9 cellular contexts compared by ENCODE assay signal in genomic region chr10:92688573-92688926, GRCh38. TPM values are rescaled to one million over a fixed set of nuclear protein-coding genes. Genes with fewer than 3 reads are reported as not detected.
DNase-seq lines count a peak whose midpoint lies in the region; ATAC-seq and TF ChIP-seq lines count a peak whose summit lies in the region.
"Had no signal": no experiment of that assay in that cellular context is flagged by ENCODE, and none has a peak within 500 bp of the region (broad histone marks: within the 10 kb centered on the region; RNA-seq: fewer than 3 reads in every experiment).

No MANE protein-coding gene starts in this region.

- no peak for TF ChIP-seq CTCF in OCI-LY7 (conservative IDR thresholded peaks at IDR 0.05; ENCODE audit: low read length)
- TF ChIP-seq CTCF in epithelial cell of proximal tubule (conservative IDR thresholded peaks at IDR 0.05; ENCODE audit: low read depth, low read length) = no peak
- no peak for TF ChIP-seq CTCF in psoas muscle (IDR thresholded peaks at IDR 0.05)

- H3K79me2 ChIP-seq in OCI-LY7 (ENCODE audit: insufficient read depth, low read depth, low read length) = no peaks in the 10 kb centered on the region

- BruUV-seq in OCI-LY7 (replicated peaks; lab: Mats Ljungman, UMichigan) = no TSS peak

- H3K27me3 ChIP-seq in psoas muscle (ENCODE audit: insufficient read depth in 3 of 3, low read length in 2 of 3) = peaks cover 0 to 51% (median 33%) of the 10 kb centered on the region in 3 donors

- intact Hi-C loops in OCI-LY7 (cut with micrococcal nuclease; ENCODE audit: unreplicated experiment) = loop anchor here (2.0 to 5.0 kb wide), 2 partner anchors 68 to 99 kb away; no protein-coding TSS in a partner anchor
- intact Hi-C loops in psoas muscle (cut with DNase I) = no loop called here

- H3K36me3 ChIP-seq in OCI-LY7 (ENCODE audit: insufficient read depth, low read length) (no peaks in the 10 kb centered on the region), psoas muscle (ENCODE audit: insufficient read depth in 1 of 2, low read depth in 1 of 2) (no peaks in the 10 kb centered on the region)

- H2AFZ ChIP-seq in OCI-LY7 (ENCODE audit: low read length) = no peak overlapping the region

- DNase-seq in OCI-LY7 (ENCODE audit: low spot score) (no peak), epithelial cell of proximal tubule (ENCODE audit: low read depth) (no peak), psoas muscle (no peak), superior temporal gyrus (ENCODE audit: extremely low spot score) (no peak), DMS53 treated with DMSO at 0.1 percent for 48 hours (lab: John Stamatoyannopoulos, UW; ENCODE audit: unreplicated experiment) (no peak)

- H4K20me1 ChIP-seq in OCI-LY7 (ENCODE audit: insufficient read depth, low read length) = no peaks in the 10 kb centered on the region

- H3K4me1 ChIP-seq in OCI-LY7 (ENCODE audit: insufficient read depth, low read length, poor library complexity, severe bottlenecking) (peaks cover 33% of the 10 kb centered on the region), psoas muscle (peaks cover 9% of the 10 kb centered on the region)

- POLR2A ChIA-PET in OCI-LY7 (lab: Charles Lee) = interaction anchor here (1.0 kb wide), 1 partner anchor 58 kb away, joined by 3 read pairs; no protein-coding TSS in a partner anchor

- CTCF ChIA-PET in OCI-LY7 (lab: Charles Lee; ENCODE audit: unreplicated experiment) = no interaction called here

- 52 to 58% (median 56%) methylated on average over 5 of the region's 5 CpGs for WGBS in psoas muscle, 3 donors

- H3K4me3 ChIP-seq in GM08714 (ENCODE audit: low read length) = peak overlapping the region; percentile 39; the same call in 1 of the 2 replicates
- peak overlapping the region; percentile 62 for H3K4me3 ChIP-seq in OCI-LY7 (ENCODE audit: low read depth, low read length, poor library complexity, severe bottlenecking)
- peak overlapping the region; percentile 56 for H3K4me3 ChIP-seq in epithelial cell of proximal tubule (ENCODE audit: low read depth, low read length)
- peak overlapping the region; percentile 70 for H3K4me3 ChIP-seq in psoas muscle

- H3K9me3 ChIP-seq in OCI-LY7 (ENCODE audit: low read length) (no peaks in the 10 kb centered on the region), psoas muscle (peaks cover 4% of the 10 kb centered on the region)

- ATAC-seq in psoas muscle (no peak), GM21526 (IDR thresholded peaks at IDR 0.05; ENCODE audit: low FRiP score, unreplicated experiment) (no peak), HG03460 (IDR thresholded peaks at IDR 0.05; ENCODE audit: unreplicated experiment) (no peak)

- peak overlapping the region; percentile 55 for H3K4me2 ChIP-seq in OCI-LY7 (ENCODE audit: low read length)

- H3K9me2 ChIP-seq in OCI-LY7 (ENCODE audit: insufficient read depth, low read length) = no peaks in the 10 kb centered on the region

- H3K27ac ChIP-seq in OCI-LY7 (ENCODE audit: low read depth, low read length, poor library complexity, severe bottlenecking) = no peak overlapping the region
- H3K27ac ChIP-seq in psoas muscle = no peak overlapping the region

RNA-seq across cellular contexts. Expression of gene HHEX, which starts 1.2 kb away (rescaled TPM):
- 2.1 and 2.8 TPM in 2 replicates for total RNA-seq in OCI-LY7 (2014; rRNA removed; shearing (Covaris generic))
- total RNA-seq in OCI-LY7 (2022) (1.6 and 1.7 TPM in 2 replicates), epithelial cell of proximal tubule (2.2 and 4.5 TPM in 2 replicates), psoas muscle (1 to 10 TPM; 1.7 to 3.3 (median 2.6) TPM)
- polyA plus RNA-seq in psoas muscle = 1 to 10 TPM; 1.5 to 2.0 (median 1.9) TPM
- total RNA-seq: T-helper 1 cell treated with Interleukin-12 subunit alpha and Interleukin-12 subunit beta and Interleukin-4 antibody, amounts not matched to agents 30 ng/mL and 1 ng/mL, for 36 hours had no signal
